Comparison of ENCODE assay signal across 20 cellular contexts in genomic region chr5:146788918-146789317, GRCh38.
DNase-seq lines count a peak whose midpoint lies in the region; ATAC-seq, FAIRE-seq and TF ChIP-seq lines count a peak whose summit lies in the region.
"Had no signal": no experiment of that assay in that cellular context is flagged by ENCODE, and none has a peak within 500 bp of the region (broad histone marks: within the 10 kb centered on the region; RNA-seq: fewer than 3 reads in every experiment).

No MANE protein-coding gene starts in this region.

- H3K4me3 Mint-ChIP-seq in naive thymus-derived CD4-positive, alpha-beta T cell: no peak overlapping the region
- H3K4me3 Mint-ChIP-seq: CD4-positive, CD25-positive, alpha-beta regulatory T cell had no signal

- no peak overlapping the region for H2AFZ ChIP-seq in HepG2 (ENCODE audit: low read length)

- no peak overlapping the region for H3K27ac ChIP-seq in A673 (ENCODE audit: low read depth, low read length, poor library complexity, severe bottlenecking)
- H3K27ac ChIP-seq in HUES48 (ENCODE audit: low read depth, low read length): peak overlapping the region; percentile 91
- H3K27ac ChIP-seq in iPS-20b (ENCODE audit: low read length): peak overlapping the region; percentile 72
- H3K27ac ChIP-seq in naive thymus-derived CD4-positive, alpha-beta T cell (ENCODE audit: low read depth, low read length): no peak overlapping the region
- H3K27ac ChIP-seq in HepG2 (ENCODE audit: extremely low read length, insufficient read depth, low read length): no peak overlapping the region
- H3K27ac ChIP-seq: A549, SK-N-MC had no signal

- intact Hi-C loops in A673 (cut with micrococcal nuclease; ENCODE audit: unreplicated experiment): no loop called here
- intact Hi-C loops in naive thymus-derived CD4-positive, alpha-beta T cell (cut with micrococcal nuclease): no loop called here
- intact Hi-C loops in HepG2 (cut with micrococcal nuclease; ENCODE audit: unreplicated experiment): no loop called here

- no peak for TF ChIP-seq RAD21 in HepG2 (CRISPR knock-in tag; IDR thresholded peaks at IDR 0.05)

- H3K4me1 Mint-ChIP-seq in naive thymus-derived CD4-positive, alpha-beta T cell: peaks cover 0 to 18% (median under 1%) of the 10 kb centered on the region in 7 donors

- TF ChIP-seq POLR2A in HepG2 (IDR thresholded peaks at IDR 0.05; ENCODE audit: insufficient read depth in 1 of 2, low read depth in 2 of 2, low read length in 2 of 2): no peak

- H3K9ac ChIP-seq in HUES48 (ENCODE audit: low read depth, low read length) (peak overlapping the region; percentile 41), iPS-20b (ENCODE audit: low read depth, low read length) (peak overlapping the region; percentile 63), HepG2 (ENCODE audit: insufficient read depth, low read depth, low read length) (no peak overlapping the region)

- CTCF ChIA-PET in A673 (lab: Charles Lee): no interaction called here
- CTCF ChIA-PET in naive thymus-derived CD4-positive, alpha-beta T cell (lab: Charles Lee): no interaction called here
- CTCF ChIA-PET in HepG2 (lab: Yijun Ruan, JAX; ENCODE audit: low intra/inter-chr PET ratio, low total read pairs): no interaction called here

- peaks cover 37% of the 10 kb centered on the region for H3K27me3 ChIP-seq in A673 (replicated peaks; ENCODE audit: insufficient read depth, low read depth, low read length, poor library complexity)
- no peaks in the 10 kb centered on the region for H3K27me3 ChIP-seq in HUES48 (ENCODE audit: control insufficient read depth, insufficient read depth, low read length)
- H3K27me3 ChIP-seq in iPS-20b (ENCODE audit: insufficient read depth, low read length): no peaks in the 10 kb centered on the region
- no peaks in the 10 kb centered on the region for H3K27me3 ChIP-seq in naive thymus-derived CD4-positive, alpha-beta T cell (ENCODE audit: control insufficient read depth in 2 of 2, insufficient read depth in 2 of 2, low read length in 2 of 2)
- no peaks in the 10 kb centered on the region for H3K27me3 ChIP-seq in HepG2 (ENCODE audit: control insufficient read depth in 1 of 2, insufficient read depth in 2 of 2, low read length in 2 of 2)

- in situ Hi-C loops in SK-MEL-5 (cut with HindIII; ENCODE audit: low pct_unique_long_range_greater_than_20kb, low sequenced_read_pairs): no loop called here
- in situ Hi-C loops in HepG2 (cut with HindIII; ENCODE audit: extremely low pct_ligation_motif_present, low pct_unique_long_range_greater_than_20kb): no loop called here

- peaks cover 0 to 2% (median 0%) of the 10 kb centered on the region in 11 donors for H3K9me3 Mint-ChIP-seq in naive thymus-derived CD4-positive, alpha-beta T cell

- no peak overlapping the region for H3K4me3 ChIP-seq in A673 (ENCODE audit: low read depth, low read length, poor library complexity, severe bottlenecking)
- peak overlapping the region; percentile 48 for H3K4me3 ChIP-seq in HUES48 (ENCODE audit: low read depth, low read length)
- H3K4me3 ChIP-seq in iPS-20b (ENCODE audit: low read length): peak overlapping the region; percentile 51
- no peak overlapping the region for H3K4me3 ChIP-seq in naive thymus-derived CD4-positive, alpha-beta T cell (ENCODE audit: low read length)
- H3K4me3 ChIP-seq in HepG2 (replicated peaks in 1 of 3; ENCODE audit: insufficient read depth in 1 of 3, low read depth in 2 of 3, low read length in 3 of 3): no peak overlapping the region
- H3K4me3 ChIP-seq: A549, SK-N-MC had no signal

- BruUV-seq in A673 (replicated peaks; lab: Mats Ljungman, UMichigan) (no TSS peak), HepG2 (replicated peaks; lab: Mats Ljungman, UMichigan) (no TSS peak)

- H3K4me1 ChIP-seq in A673 (ENCODE audit: insufficient read depth, low read length, poor library complexity, severe bottlenecking) (peaks cover 7% of the 10 kb centered on the region), HUES48 (ENCODE audit: control insufficient read depth, insufficient read depth, low read length) (peaks cover 48% of the 10 kb centered on the region), iPS-20b (ENCODE audit: insufficient read depth, low read length) (peaks cover 43% of the 10 kb centered on the region), HepG2 (ENCODE audit: insufficient read depth, low read length) (no peaks in the 10 kb centered on the region)
- H3K4me1 ChIP-seq in naive thymus-derived CD4-positive, alpha-beta T cell (ENCODE audit: control insufficient read depth in 2 of 2, insufficient read depth in 2 of 2, low read length in 2 of 2): peaks cover 0 to 9% of the 10 kb centered on the region in 2 donors
- H3K4me1 ChIP-seq: A549 had no signal

- H3K27me3 Mint-ChIP-seq in naive thymus-derived CD4-positive, alpha-beta T cell: no peaks in the 10 kb centered on the region
- H3K27me3 Mint-ChIP-seq: CD4-positive, CD25-positive, alpha-beta regulatory T cell had no signal

- peak; percentile 3 for DNase-seq in A673 (ENCODE audit: low spot score)
- peak; percentile 63 for DNase-seq in SK-MEL-5 (ENCODE audit: low read depth, low spot score)
- no peak for DNase-seq in naive thymus-derived CD4-positive, alpha-beta T cell
- no peak for DNase-seq in kidney glomerular epithelial cell (lab: John Stamatoyannopoulos, UW)
- DNase-seq in HepG2 (ENCODE audit: low spot score): no peak
- DNase-seq: AML-193; Calu3; CD4-positive, CD25-positive, alpha-beta regulatory T cell; GOT3; NCI-H1048; NCI-H1694; NCI-H446 treated with DMSO at 0.1 percent for 48 hours; NCI-H774 had no signal

- WGBS in HepG2 (ENCODE audit: low lambda C conversion rate): 35% methylated on average over 2 of the region's 2 CpGs

- H3K36me3 Mint-ChIP-seq in naive thymus-derived CD4-positive, alpha-beta T cell: no peaks in the 10 kb centered on the region
- H3K36me3 Mint-ChIP-seq: CD4-positive, CD25-positive, alpha-beta regulatory T cell had no signal

- no peak for ATAC-seq in naive thymus-derived CD4-positive, alpha-beta T cell
- ATAC-seq in HG02763 (IDR thresholded peaks at IDR 0.05; ENCODE audit: unreplicated experiment): no peak
- no peak for ATAC-seq in HepG2
- ATAC-seq: A549 had no signal

- POLR2A ChIA-PET in A673 (lab: Charles Lee; ENCODE audit: low non-redundant PET) (no interaction called here), HepG2 (lab: Yijun Ruan, JAX) (no interaction called here)
- POLR2A ChIA-PET in naive thymus-derived CD4-positive, alpha-beta T cell (lab: Charles Lee): no interaction called here

- H3K36me3 ChIP-seq in A673 (ENCODE audit: insufficient read depth, low read length, poor library complexity, severe bottlenecking) (no peaks in the 10 kb centered on the region), HUES48 (ENCODE audit: control insufficient read depth, insufficient read depth, low read length) (no peaks in the 10 kb centered on the region), iPS-20b (ENCODE audit: insufficient read depth, low read depth, low read length) (no peaks in the 10 kb centered on the region), HepG2 (replicated peaks in 1 of 2; ENCODE audit: control insufficient read depth in 1 of 2, insufficient read depth in 2 of 2, low read length in 2 of 2) (no peaks in the 10 kb centered on the region)
- H3K36me3 ChIP-seq in naive thymus-derived CD4-positive, alpha-beta T cell (ENCODE audit: control insufficient read depth in 2 of 3, insufficient read depth in 3 of 3, low read length in 3 of 3): no peaks in the 10 kb centered on the region

- no peak overlapping the region for H3K27ac Mint-ChIP-seq in naive thymus-derived CD4-positive, alpha-beta T cell
- H3K27ac Mint-ChIP-seq: CD4-positive, CD25-positive, alpha-beta regulatory T cell had no signal

- FAIRE-seq in HepG2 (lab: Jason Lieb, UNC): no peak
- FAIRE-seq: A549, G401.6, GM12892 had no signal

- H4K20me1 ChIP-seq in HepG2 (ENCODE audit: insufficient read depth, low read length): no peaks in the 10 kb centered on the region

- no peak overlapping the region for H3K4me2 ChIP-seq in HepG2 (ENCODE audit: low read depth, low read length)
- H3K4me2 ChIP-seq: A549 had no signal

- H3K79me2 ChIP-seq in HepG2 (ENCODE audit: insufficient read depth, low read length): no peaks in the 10 kb centered on the region

- no peak for TF ChIP-seq EP300 in HepG2 (IDR thresholded peaks at IDR 0.05; ENCODE audit: low read depth in 2 of 2, low read length in 2 of 2)
- no peak for TF ChIP-seq EP300 in HepG2 (CRISPR knock-in tag; IDR thresholded peaks at IDR 0.05; ENCODE audit: borderline replicate concordance)

- TF ChIP-seq CTCF in A673 (conservative IDR thresholded peaks at IDR 0.05; ENCODE audit: low read depth, low read length) (no peak), HepG2 (CRISPR knock-in tag; IDR thresholded peaks at IDR 0.05) (no peak)

- H3K9me3 ChIP-seq in A673 (ENCODE audit: low read depth, low read length, poor library complexity, severe bottlenecking): no peaks in the 10 kb centered on the region
- H3K9me3 ChIP-seq in HUES48 (ENCODE audit: control insufficient read depth, insufficient read depth, low read length): no peaks in the 10 kb centered on the region
- H3K9me3 ChIP-seq in iPS-20b (ENCODE audit: insufficient read depth, low read depth, low read length): no peaks in the 10 kb centered on the region
- H3K9me3 ChIP-seq in naive thymus-derived CD4-positive, alpha-beta T cell (ENCODE audit: control insufficient read depth in 2 of 3, low read length in 3 of 3): no peaks in the 10 kb centered on the region
- H3K9me3 ChIP-seq in HepG2 (ENCODE audit: low read length): no peaks in the 10 kb centered on the region
- H3K9me3 ChIP-seq: A549 had no signal

TF ChIP-seq in HepG2, 621 proteins besides CTCF, POLR2A, EP300 and RAD21 (continues in another document):
- no peak for TF ChIP-seq FOSL2 (CRISPR knock-in tag; IDR thresholded peaks at IDR 0.05)
- TF ChIP-seq GATAD1 (CRISPR knock-in tag; IDR thresholded peaks at IDR 0.05): no peak
- TF ChIP-seq ZNF256 (CRISPR knock-in tag; conservative IDR thresholded peaks at IDR 0.05): no peak
- no peak for TF ChIP-seq REL (CRISPR knock-in tag; conservative IDR thresholded peaks at IDR 0.05)
- no peak for TF ChIP-seq PBX3 (CRISPR knock-in tag; IDR thresholded peaks at IDR 0.05; ENCODE audit: borderline replicate concordance)

Comparison
In these comparisons a context has a peak if more than half of its experiments do, and no peak if none do; other contexts are left out.
1. DNase-seq: peak in A673 (single experiment) and SK-MEL-5 (single experiment); none in naive thymus-derived CD4-positive, alpha-beta T cell (0 of 9), kidney glomerular epithelial cell (single experiment) and HepG2 (single experiment).
2. H3K27ac ChIP-seq: peak in HUES48 (single experiment) and iPS-20b (single experiment); none in A673 (single experiment), naive thymus-derived CD4-positive, alpha-beta T cell (single experiment) and HepG2 (single experiment).
3. H3K4me3 ChIP-seq: peak in HUES48 (single experiment) and iPS-20b (single experiment); none in A673 (single experiment), naive thymus-derived CD4-positive, alpha-beta T cell (single experiment) and HepG2 (0 of 3).